In the genomic region with DNA sequence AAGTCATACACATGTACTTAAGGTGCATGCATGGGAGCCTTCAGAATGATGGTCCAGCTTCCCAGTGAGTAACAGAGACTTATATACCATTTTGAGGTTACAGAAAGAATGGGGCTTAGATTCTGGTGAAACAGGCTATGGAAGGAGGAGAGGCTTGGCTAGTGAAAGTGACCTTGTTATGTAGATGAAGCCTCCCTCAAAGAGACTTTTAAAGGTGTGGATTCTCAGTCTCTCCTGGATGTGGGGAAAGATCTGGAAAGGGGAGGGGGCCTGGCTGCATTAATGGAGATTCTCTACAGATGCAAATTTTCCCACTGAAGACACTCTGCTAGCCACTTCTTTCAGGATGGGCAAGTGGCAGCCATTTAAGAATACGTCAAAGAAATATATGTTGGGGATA, we compare ENCODE assay signal across 1 cellular context.
TF ChIP-seq lines count a peak whose summit lies in the region.

No MANE protein-coding gene starts in this region.

TF ChIP-seq in SK-N-SH treated with all-trans-retinoic acid at 6 μM for 48 hours, 23 proteins besides CTCF, POLR2A, EP300 and RAD21 (continued from another document):
- TF ChIP-seq ZC3H10 (CRISPR knock-in tag; IDR thresholded peaks at IDR 0.05), result no peak
